8 cellular contexts compared by ENCODE assay signal in the genomic region with DNA sequence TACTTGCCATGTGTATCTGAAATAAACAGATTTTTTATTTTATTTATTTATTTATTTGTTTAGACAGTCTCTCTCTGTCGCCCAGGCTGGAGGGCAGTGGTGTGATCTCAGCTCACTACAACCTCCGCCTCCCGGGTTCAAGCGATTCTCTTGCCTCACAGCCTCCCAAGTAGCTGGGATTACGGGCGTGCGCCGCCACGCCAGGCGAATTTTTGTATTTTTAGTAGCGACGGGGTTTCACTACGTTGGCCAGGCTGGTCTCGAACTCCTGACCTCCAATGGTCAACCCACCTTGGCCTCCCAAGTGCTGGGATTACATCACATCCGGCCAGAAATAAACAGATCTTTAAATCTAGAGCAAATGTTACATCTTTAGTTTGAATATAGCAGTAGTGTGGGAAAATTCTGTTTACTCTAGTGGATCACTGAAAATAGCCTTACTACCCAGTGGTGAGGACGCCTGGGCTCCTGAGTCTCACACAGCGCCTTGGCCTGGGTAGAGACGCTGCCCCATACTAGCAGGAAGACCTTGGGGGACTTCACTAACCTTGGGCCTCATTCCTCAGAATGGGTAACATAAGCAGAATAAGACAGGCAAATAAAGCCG. TPM values are rescaled to one million over a fixed set of nuclear protein-coding genes. Genes with fewer than 3 reads are reported as not detected.
DNase-seq lines count a peak whose midpoint lies in the region; FAIRE-seq and TF ChIP-seq lines count a peak whose summit lies in the region.

No MANE protein-coding gene starts in this region.

- peak overlapping the region; percentile 80 for H3K4me2 ChIP-seq in GM23248 (ENCODE audit: unreplicated experiment)

- TF ChIP-seq EP300 in esophagus muscularis mucosa (IDR thresholded peaks at IDR 0.05) (no peak), ovary (IDR thresholded peaks at IDR 0.05) (no peak)

- H3K27ac ChIP-seq in ACC112 (ENCODE audit: low read depth, low read length) = peak overlapping the region; percentile 95
- peak overlapping the region; percentile 99 for H3K27ac ChIP-seq in GM23248
- peak overlapping the region; percentile 96 to 99 (median 98) for H3K27ac ChIP-seq in esophagus muscularis mucosa (replicated peaks in 1 of 4)
- H3K27ac ChIP-seq in ovary = peak overlapping the region in 1 of 2 donors; percentile 94

- H3K4me1 ChIP-seq in ACC112 (ENCODE audit: control insufficient read depth, insufficient read depth, low read length, unreplicated experiment) = peaks cover 23% of the 10 kb centered on the region
- peaks cover 28% of the 10 kb centered on the region for H3K4me1 ChIP-seq in GM23248 (ENCODE audit: insufficient read depth)
- H3K4me1 ChIP-seq in esophagus muscularis mucosa = peaks cover 29 to 42% (median 39%) of the 10 kb centered on the region in 4 donors
- H3K4me1 ChIP-seq in ovary (ENCODE audit: insufficient read depth) = peaks cover 5% of the 10 kb centered on the region

- TF ChIP-seq POLR2A in esophagus muscularis mucosa (IDR thresholded peaks at IDR 0.05; ENCODE audit: low read depth) (no peak), ovary (IDR thresholded peaks at IDR 0.05) (no peak), H54 (IDR thresholded peaks at IDR 0.05; ENCODE audit: low read depth, low read length) (no peak)

- in situ Hi-C loops in GM23248 (cut with MboI) = no loop called here

- no peaks in the 10 kb centered on the region for H3K27me3 ChIP-seq in ACC112 (ENCODE audit: insufficient read depth, low read length)
- no peaks in the 10 kb centered on the region for H3K27me3 ChIP-seq in GM23248 (replicated peaks; ENCODE audit: insufficient read depth)
- H3K27me3 ChIP-seq in esophagus muscularis mucosa = no peaks in the 10 kb centered on the region
- H3K27me3 ChIP-seq in ovary = no peaks in the 10 kb centered on the region

- H3K9me3 ChIP-seq in GM23248 (ENCODE audit: low read depth) (no peaks in the 10 kb centered on the region), esophagus muscularis mucosa (no peaks in the 10 kb centered on the region), ovary (no peaks in the 10 kb centered on the region)

- H3K9me2 ChIP-seq in GM23248 (ENCODE audit: insufficient read depth) = no peaks in the 10 kb centered on the region

- H3K79me2 ChIP-seq in ACC112 (ENCODE audit: control insufficient read depth, insufficient read depth, low read length, unreplicated experiment) (peaks cover 72% of the 10 kb centered on the region), GM23248 (ENCODE audit: insufficient read depth) (peaks cover 90% of the 10 kb centered on the region)

- TF ChIP-seq CTCF in esophagus muscularis mucosa (IDR thresholded peaks at IDR 0.05) (no peak), ovary (IDR thresholded peaks at IDR 0.05) (no peak)

- no peak for FAIRE-seq in H54 (lab: Jason Lieb, UNC)

- H2AFZ ChIP-seq in ACC112 (ENCODE audit: low read length, unreplicated experiment) (peak overlapping the region; percentile 0), GM23248 (peak overlapping the region; percentile 78)

- intact Hi-C loops in esophagus muscularis mucosa (cut with DNase I) (loop anchor here (5.0 kb wide), 1 partner anchor 59 kb away; no protein-coding TSS in a partner anchor), ovary (cut with DNase I) (loop anchor here in 1 of 4 donors (5.0 kb wide), 1 partner anchor 101 kb away; a partner anchor contains a TSS)

- peak overlapping the region; percentile 97 for H3K9ac ChIP-seq in GM23248

- peaks cover 23% of the 10 kb centered on the region for H3K36me3 ChIP-seq in ACC112 (ENCODE audit: insufficient read depth, low read length)
- peaks cover 23% of the 10 kb centered on the region for H3K36me3 ChIP-seq in GM23248 (ENCODE audit: low read depth)
- H3K36me3 ChIP-seq in esophagus muscularis mucosa = peaks cover 8 to 34% (median 26%) of the 10 kb centered on the region in 4 donors
- no peaks in the 10 kb centered on the region for H3K36me3 ChIP-seq in ovary

- H3K4me3 ChIP-seq in ACC112 (ENCODE audit: low read depth, low read length) (peak overlapping the region; percentile 93), GM23248 (peak overlapping the region; percentile 97), esophagus muscularis mucosa (peak overlapping the region; percentile 72 to 81 (median 75)), ovary (peak overlapping the region; percentile 88)

- H3F3A ChIP-seq in GM23248 (ENCODE audit: insufficient read depth) = peaks cover 15% of the 10 kb centered on the region; the same call in 1 of the 2 replicates

- DNase-seq in GM23248 (peak; percentile 36), UCSD-AML1 (lab: John Stamatoyannopoulos, UW; ENCODE audit: unreplicated experiment) (peak; percentile 46), esophagus muscularis mucosa (ENCODE audit: extremely low spot score) (no peak), ovary (peak in 4 of 5 donors; percentile 22 to 58 (median 41)), NCI-H146 (lab: John Stamatoyannopoulos, UW) (no peak), NCI-H1436 (lab: John Stamatoyannopoulos, UW) (no peak), H54 (ENCODE audit: insufficient read length, low spot score) (no peak)

- WGBS in GM23248 (ENCODE audit: low coverage in 1 of 2, low lambda C conversion rate in 2 of 2, missing lambda C conversion rate in 2 of 2), 2 experiments = 63 to 64% methylated on average over 19 of the region's 19 CpGs
- WGBS in esophagus muscularis mucosa = 35% methylated on average over 19 of the region's 19 CpGs
- WGBS in ovary, 3 donors = 37 to 46% (median 45%) methylated on average over 19 of the region's 19 CpGs

- peaks cover 23% of the 10 kb centered on the region for H4K20me1 ChIP-seq in GM23248 (ENCODE audit: insufficient read depth)

RNA-seq across cellular contexts. Expression of a gene that starts 0.7 kb away (rescaled TPM):
- total RNA-seq in GM23248 (2014; rRNA removed; shearing (Covaris generic)) = 52.1 and 54.6 TPM in 2 replicates
- polyA plus RNA-seq in GM23248 (2016; fragmentation: Nextera tagmentation; extraction: Ambion mirVana) (58.2 and 61.8 TPM in 2 replicates), ovary (10 to 100 TPM; 17.5 to 57.5 TPM)
- total RNA-seq in esophagus muscularis mucosa (10 to 100 TPM; 35.8 to 61.8 (median 49.0) TPM), ovary (10 to 100 TPM; 41.0 to 84.4 (median 51.9) TPM)

RNA-seq across cellular contexts. Expression of a gene that starts 1.6 kb away (rescaled TPM):
- total RNA-seq in GM23248 (2014; rRNA removed; shearing (Covaris generic)) = 106 and 109 TPM in 2 replicates
- polyA plus RNA-seq in GM23248 (2016; fragmentation: Nextera tagmentation; extraction: Ambion mirVana) (303 and 336 TPM in 2 replicates), ovary (100 to 1,000 TPM; 107 to 263 TPM)
- total RNA-seq in esophagus muscularis mucosa (100 to 1,000 TPM; 219 to 258 (median 244) TPM), ovary (100 to 1,000 TPM; 216 to 351 (median 271) TPM)

RNA-seq across cellular contexts. Expression of a gene that starts 47.3 kb away (rescaled TPM):
- 13.2 and 18.2 TPM in 2 replicates for total RNA-seq in GM23248 (2014; rRNA removed; shearing (Covaris generic))
- polyA plus RNA-seq in GM23248 (2016; fragmentation: Nextera tagmentation; extraction: Ambion mirVana) (14.1 and 16.8 TPM in 2 replicates), ovary (10 to 100 TPM in 1 of 2 donors, 1 to 10 TPM in 1; 9.1 to 12.1 TPM)
- total RNA-seq in esophagus muscularis mucosa (10 to 100 TPM in 1 of 4 donors, 1 to 10 TPM in 3; 3.5 to 11.2 (median 5.2) TPM), ovary (10 to 100 TPM in 4 of 7 donors, 1 to 10 TPM in 3; 5.1 to 14.1 (median 10.3) TPM)

RNA-seq across cellular contexts. Expression of a gene that starts 49.7 kb away (rescaled TPM):
- total RNA-seq in GM23248 (2014; rRNA removed; shearing (Covaris generic)) = 0.38 and 2.4 TPM in 2 replicates
- polyA plus RNA-seq in GM23248 (2016; fragmentation: Nextera tagmentation; extraction: Ambion mirVana) = 2.0 TPM in 2 replicates
- 1 to 10 TPM in 3 of 4 donors, under 1 TPM in 1; 0.83 to 2.1 (median 1.7) TPM for total RNA-seq in esophagus muscularis mucosa
- total RNA-seq in ovary = 1 to 10 TPM in 4 of 7 donors, under 1 TPM in 3; 0.34 to 1.7 (median 1.2) TPM
- 1 to 10 TPM in 1 of 2 donors, under 1 TPM in 1; 0.62 to 2.6 TPM for polyA plus RNA-seq in ovary

Comparison
In these comparisons a context has a peak if more than half of its experiments do, and no peak if none do; other contexts are left out.
1. DNase-seq: peak in GM23248 (single experiment), UCSD-AML1 (single experiment) and ovary (4 of 5); none in esophagus muscularis mucosa (single experiment), NCI-H146 (single experiment), NCI-H1436 (single experiment) and H54 (single experiment).
2. Peak in every context shown above with its lines, with median percentiles within 50 percentile points of each other: H3K4me3 ChIP-seq.